21 cellular contexts compared by ENCODE assay signal in genomic region chr2:240785424-240786335, GRCh38. TPM values are rescaled to one million over a fixed set of nuclear protein-coding genes. Genes with fewer than 3 reads are reported as not detected.
DNase-seq lines count a peak whose midpoint lies in the region; ATAC-seq and TF ChIP-seq lines count a peak whose summit lies in the region.
"Had no signal": no experiment of that assay in that cellular context is flagged by ENCODE, and none has a peak within 500 bp of the region (broad histone marks: within the 10 kb centered on the region; RNA-seq: fewer than 3 reads in every experiment).

No MANE protein-coding gene starts in this region.

- H3K36me3 Mint-ChIP-seq in nephron progenitor cell (ENCODE audit: low read depth): no peaks in the 10 kb centered on the region

- TF ChIP-seq POLR2A in gastroesophageal sphincter (IDR thresholded peaks at IDR 0.05): no peak

- H3K27ac Mint-ChIP-seq in nephron progenitor cell: no peak overlapping the region
- H3K27ac Mint-ChIP-seq: dendritic cell treated with granulocyte-macrophage colony-stimulating factor and Interleukin-4, amounts not matched to agents 40 ng/mL and 50 ng/mL, for 4 days had no signal

- H3K27me3 Mint-ChIP-seq in nephron progenitor cell (ENCODE audit: low read depth, poor library complexity): peaks cover 3% of the 10 kb centered on the region
- H3K27me3 Mint-ChIP-seq: dendritic cell treated with granulocyte-macrophage colony-stimulating factor and Interleukin-4, amounts not matched to agents 40 ng/mL and 50 ng/mL, for 4 days had no signal

- no peak overlapping the region for H3K4me3 Mint-ChIP-seq in nephron progenitor cell
- H3K4me3 Mint-ChIP-seq: dendritic cell treated with granulocyte-macrophage colony-stimulating factor and Interleukin-4, amounts not matched to agents 40 ng/mL and 50 ng/mL, for 4 days had no signal

- DNase-seq in DMS 273 (lab: John Stamatoyannopoulos, UW; ENCODE audit: unreplicated experiment) (peak; percentile 13), DMS 273 treated with DMSO at 0.1 percent for 48 hours (lab: John Stamatoyannopoulos, UW) (no peak), nephron progenitor cell (peak; percentile 10), tibial artery (no peak), NCI-H524 treated with DMSO at 0.1 percent for 48 hours (lab: John Stamatoyannopoulos, UW) (no peak)
- peak; percentile 12 for DNase-seq in stimulated activated CD4-positive, alpha-beta T cell treated with anti-CD3 and anti-CD28 coated beads, Interleukin-15, amount 100 ng/mL, for 24 hours
- no peak for DNase-seq in stimulated activated CD4-positive, alpha-beta T cell treated with anti-CD3 and anti-CD28 coated beads, Interleukin-12 subunit alpha, Interleukin-12 subunit beta, amount 100 ng/mL, for 4 hours
- DNase-seq: GOT3; NCI-H1694 treated with DMSO at 0.1 percent for 48 hours; NCI-H226; NCI-H82; PC-3; stimulated activated CD4-positive, alpha-beta T cell treated with anti-CD3 and anti-CD28 coated beads, Interleukin-2, amount 100 ng/mL, for 48 hours; WERI-Rb-1 had no signal

- no peak for TF ChIP-seq EP300 in gastroesophageal sphincter (IDR thresholded peaks at IDR 0.05)

- H3K27me3 ChIP-seq in tibial artery (peaks cover 0 to 71% of the 10 kb centered on the region in 2 donors), gastroesophageal sphincter (peaks cover 67% of the 10 kb centered on the region)
- H3K27me3 ChIP-seq: hepatocyte, upper lobe of left lung had no signal

- H3K9me3 ChIP-seq in tibial artery (no peaks in the 10 kb centered on the region), gastroesophageal sphincter (no peaks in the 10 kb centered on the region)
- H3K9me3 ChIP-seq: upper lobe of left lung had no signal

- H3K4me3 ChIP-seq in tibial artery (no peak overlapping the region), gastroesophageal sphincter (no peak overlapping the region)
- H3K4me3 ChIP-seq: hepatocyte, lung, upper lobe of left lung had no signal

- no peaks in the 10 kb centered on the region for H3K9me3 Mint-ChIP-seq in nephron progenitor cell
- H3K9me3 Mint-ChIP-seq: dendritic cell treated with granulocyte-macrophage colony-stimulating factor and Interleukin-4, amounts not matched to agents 40 ng/mL and 50 ng/mL, for 4 days had no signal

- WGBS in gastroesophageal sphincter (ENCODE audit: low coverage in 1 of 2), 2 donors: 86% methylated on average over 4 of the region's 25 CpGs; no CpG with 5 or more reads in 1 of the 2 donors

- ATAC-seq in gastroesophageal sphincter: no peak
- ATAC-seq: PC-3 had no signal

- H3K4me1 ChIP-seq in tibial artery: no peaks in the 10 kb centered on the region
- no peaks in the 10 kb centered on the region for H3K4me1 ChIP-seq in gastroesophageal sphincter
- H3K4me1 ChIP-seq: upper lobe of left lung had no signal

- H3K36me3 ChIP-seq in tibial artery (no peaks in the 10 kb centered on the region), gastroesophageal sphincter (no peaks in the 10 kb centered on the region)
- H3K36me3 ChIP-seq: upper lobe of left lung had no signal

- no peak for TF ChIP-seq CTCF in nephron progenitor cell (IDR thresholded peaks at IDR 0.05)
- TF ChIP-seq CTCF in tibial artery (IDR thresholded peaks at IDR 0.05): no peak
- TF ChIP-seq CTCF in gastroesophageal sphincter (IDR thresholded peaks at IDR 0.05): no peak

- H3K27ac ChIP-seq in tibial artery (no peak overlapping the region), gastroesophageal sphincter (no peak overlapping the region)
- H3K27ac ChIP-seq: 22Rv1, hepatocyte, upper lobe of left lung, WERI-Rb-1 had no signal

- intact Hi-C loops in tibial artery (cut with DNase I; ENCODE audit: low total_unique reads): no loop called here

- H3K4me1 Mint-ChIP-seq in nephron progenitor cell: peaks cover 19% of the 10 kb centered on the region

RNA-seq across cellular contexts. Expression of gene KIF1A, which starts 34.3 kb away (rescaled TPM):
- 1 to 10 TPM in 2 of 4 donors, under 1 TPM in 2; 0.62 to 2.3 (median 1.6) TPM for total RNA-seq in gastroesophageal sphincter
- total RNA-seq: fibroblast of villous mesenchyme, PC-3 had no signal

Comparison
In these comparisons a context has a peak if more than half of its experiments do, and no peak if none do; other contexts are left out.
1. DNase-seq: peak in DMS 273 (single experiment), stimulated activated CD4-positive, alpha-beta T cell treated with anti-CD3 and anti-CD28 coated beads, Interleukin-15, amount 100 ng/mL, for 24 hours (single experiment) and nephron progenitor cell (single experiment); none in DMS 273 treated with DMSO at 0.1 percent for 48 hours (single experiment), stimulated activated CD4-positive, alpha-beta T cell treated with anti-CD3 and anti-CD28 coated beads, Interleukin-12 subunit alpha, Interleukin-12 subunit beta, amount 100 ng/mL, for 4 hours (single experiment), tibial artery (0 of 2) and NCI-H524 treated with DMSO at 0.1 percent for 48 hours (single experiment).